Comparison of ENCODE assay signal across 12 cellular contexts in genomic region chr3:156665296-156665695, GRCh38. TPM values are rescaled to one million over a fixed set of nuclear protein-coding genes. Genes with fewer than 3 reads are reported as not detected.
A peak's percentile ranks its signal among the peaks of the same experiment; 100 is the strongest.
DNase-seq lines count a peak whose midpoint lies in the region; ATAC-seq and TF ChIP-seq lines count a peak whose summit lies in the region.
"Had no signal": no experiment of that assay in that cellular context is flagged by ENCODE, and none has a peak within 500 bp of the region (broad histone marks: within the 10 kb centered on the region; RNA-seq: fewer than 3 reads in every experiment).

No MANE protein-coding gene starts in this region.

- H3K36me3 ChIP-seq in KMS-11 (ENCODE audit: insufficient read depth) (no peaks in the 10 kb centered on the region), A673 (ENCODE audit: insufficient read depth, low read length, poor library complexity, severe bottlenecking) (no peaks in the 10 kb centered on the region)

- no peaks in the 10 kb centered on the region for H3K27me3 ChIP-seq in KMS-11 (ENCODE audit: insufficient read depth, low read depth)
- H3K27me3 ChIP-seq in A673 (replicated peaks; ENCODE audit: insufficient read depth, low read depth, low read length, poor library complexity), result no peaks in the 10 kb centered on the region

- H3K9me3 Mint-ChIP-seq in activated naive CD4-positive, alpha-beta T cell treated with anti-CD3 and anti-CD28 coated beads for 36 hours, result no peaks in the 10 kb centered on the region
- H3K9me3 Mint-ChIP-seq in activated naive CD4-positive, alpha-beta T cell treated with anti-CD3 and anti-CD28 coated beads, Interleukin-2, amount 50 U/mL, for 72 hours, result peaks cover 0 to 5% of the 10 kb centered on the region in 2 donors
- H3K9me3 Mint-ChIP-seq: activated T-cell treated with anti-CD3 and anti-CD28 coated beads, Interleukin-2, amount 50 U/mL, for 24 hours; stimulated activated naive B cell treated with anti-CD40 and anti-IgM and Interleukin-4, amounts not matched to agents 10 μg/mL and 1 μg/mL and 100 μg/mL, for 72 hours had no signal

- H3K4me1 Mint-ChIP-seq in activated naive CD4-positive, alpha-beta T cell treated with anti-CD3 and anti-CD28 coated beads for 36 hours (ENCODE audit: low read depth), result peaks cover 31% of the 10 kb centered on the region

- H3K9me3 ChIP-seq in A673 (ENCODE audit: low read depth, low read length, poor library complexity, severe bottlenecking), result no peaks in the 10 kb centered on the region

- POLR2A ChIA-PET in A673 (lab: Charles Lee; ENCODE audit: low non-redundant PET), result no interaction called here

- H3K27ac ChIP-seq in KMS-11 (peak overlapping the region; percentile 81), A673 (ENCODE audit: low read depth, low read length, poor library complexity, severe bottlenecking) (no peak overlapping the region)

- no peaks in the 10 kb centered on the region for H4K20me1 ChIP-seq in KMS-11 (ENCODE audit: insufficient read depth)

- peak overlapping the region; percentile 39; the same call in 1 of the 2 replicates for H3K9ac ChIP-seq in KMS-11

- BruUV-seq in A673 (replicated peaks; lab: Mats Ljungman, UMichigan), result no TSS peak

- no peak for ATAC-seq in activated naive CD4-positive, alpha-beta T cell treated with anti-CD3 and anti-CD28 coated beads, Interleukin-2, amount 50 U/mL, for 72 hours

- H3K36me3 Mint-ChIP-seq in activated naive CD4-positive, alpha-beta T cell treated with anti-CD3 and anti-CD28 coated beads for 36 hours (ENCODE audit: low read depth), result no peaks in the 10 kb centered on the region
- H3K36me3 Mint-ChIP-seq in activated naive CD4-positive, alpha-beta T cell treated with anti-CD3 and anti-CD28 coated beads, Interleukin-2, amount 50 U/mL, for 72 hours, result peaks cover 0 to 6% of the 10 kb centered on the region in 2 donors
- H3K36me3 Mint-ChIP-seq: stimulated activated naive B cell treated with anti-CD40 and anti-IgM and Interleukin-4, amounts not matched to agents 10 μg/mL and 1 μg/mL and 100 μg/mL, for 72 hours had no signal

- H3K4me1 ChIP-seq in KMS-11 (ENCODE audit: low read depth, poor library complexity, severe bottlenecking), result peaks cover 85% of the 10 kb centered on the region
- H3K4me1 ChIP-seq in A673 (ENCODE audit: insufficient read depth, low read length, poor library complexity, severe bottlenecking), result peaks cover 29% of the 10 kb centered on the region

- CTCF ChIA-PET in activated naive CD4-positive, alpha-beta T cell treated with anti-CD3 and anti-CD28 coated beads for 36 hours (lab: Charles Lee), result interaction anchor here (0.9 kb wide), 2 partner anchors 8 to 19 kb away, joined by 4 read pairs; no protein-coding TSS in a partner anchor
- CTCF ChIA-PET in A673 (lab: Charles Lee), result no interaction called here

- no peak overlapping the region for H2AFZ ChIP-seq in KMS-11 (ENCODE audit: low read depth)

- intact Hi-C loops in activated naive CD4-positive, alpha-beta T cell treated with anti-CD3 and anti-CD28 coated beads for 36 hours (cut with micrococcal nuclease), result loop anchor here (2.0 kb wide), 1 partner anchor 50 kb away; no protein-coding TSS in a partner anchor
- intact Hi-C loops in A673 (cut with micrococcal nuclease; ENCODE audit: unreplicated experiment), result no loop called here

- H3K4me2 ChIP-seq in KMS-11, result peak overlapping the region; percentile 93

- H3K79me2 ChIP-seq in KMS-11 (ENCODE audit: insufficient read depth, low read depth), result no peaks in the 10 kb centered on the region

- H3K4me3 ChIP-seq in KMS-11 (IDR thresholded peaks at IDR 0.05; ENCODE audit: insufficient read depth, low read depth, low read length) (no peak overlapping the region), A673 (ENCODE audit: low read depth, low read length, poor library complexity, severe bottlenecking) (no peak overlapping the region)

- H3K27ac Mint-ChIP-seq in activated naive CD4-positive, alpha-beta T cell treated with anti-CD3 and anti-CD28 coated beads for 36 hours, result peak overlapping the region; percentile 27
- no peak overlapping the region for H3K27ac Mint-ChIP-seq in activated naive CD4-positive, alpha-beta T cell treated with anti-CD3 and anti-CD28 coated beads, Interleukin-2, amount 50 U/mL, for 72 hours

- no peak for DNase-seq in activated naive CD4-positive, alpha-beta T cell treated with anti-CD3 and anti-CD28 coated beads for 36 hours
- DNase-seq in activated naive CD4-positive, alpha-beta T cell treated with anti-CD3 and anti-CD28 coated beads, Interleukin-2, amount 50 U/mL, for 72 hours (ENCODE audit: low spot score in 2 of 2), result no peak
- DNase-seq in dedifferentiated amniotic fluid mesenchymal stem cell (ENCODE audit: extremely low spot score) (peak; percentile 52), stromal cell of bone marrow (ENCODE audit: low read depth) (peak; percentile 85), A673 (ENCODE audit: low spot score) (no peak), NCI-H524 (lab: John Stamatoyannopoulos, UW) (no peak), RKO (ENCODE audit: low spot score) (no peak)
- DNase-seq: activated T-cell treated with anti-CD3 and anti-CD28 coated beads, Interleukin-2, amount 50 U/mL, for 24 hours; left cardiac atrium; NCI-H1436; stimulated activated naive B cell treated with anti-CD40 and anti-IgM and Interleukin-4, amounts not matched to agents 10 μg/mL and 1 μg/mL and 100 μg/mL, for 72 hours had no signal

- H3K4me3 Mint-ChIP-seq in activated naive CD4-positive, alpha-beta T cell treated with anti-CD3 and anti-CD28 coated beads for 36 hours, result no peak overlapping the region
- H3K4me3 Mint-ChIP-seq: activated T-cell treated with anti-CD3 and anti-CD28 coated beads, Interleukin-2, amount 50 U/mL, for 24 hours had no signal

- TF ChIP-seq CTCF in KMS-11 (conservative IDR thresholded peaks at IDR 0.05; ENCODE audit: low read depth, low read length), result no peak
- no peak for TF ChIP-seq CTCF in A673 (conservative IDR thresholded peaks at IDR 0.05; ENCODE audit: low read depth, low read length)

- H3K27me3 Mint-ChIP-seq in activated naive CD4-positive, alpha-beta T cell treated with anti-CD3 and anti-CD28 coated beads for 36 hours (ENCODE audit: low read depth), result no peaks in the 10 kb centered on the region
- H3K27me3 Mint-ChIP-seq: activated T-cell treated with anti-CD3 and anti-CD28 coated beads, Interleukin-2, amount 50 U/mL, for 24 hours; stimulated activated naive B cell treated with anti-CD40 and anti-IgM and Interleukin-4, amounts not matched to agents 10 μg/mL and 1 μg/mL and 100 μg/mL, for 72 hours had no signal

RNA-seq across cellular contexts. Expression of gene TIPARP, which starts 9.1 kb away (rescaled TPM):
- 10 to 100 TPM; 15.7 to 17.1 TPM for total RNA-seq in activated naive CD4-positive, alpha-beta T cell treated with anti-CD3 and anti-CD28 coated beads for 36 hours
- 100 to 1,000 TPM in 1 of 2 donors, 10 to 100 TPM in 1; 27.0 to 111 TPM for total RNA-seq in activated naive CD4-positive, alpha-beta T cell treated with anti-CD3 and anti-CD28 coated beads, Interleukin-2, amount 50 U/mL, for 72 hours
- total RNA-seq in A673 (2021), result 116 TPM in 2 replicates

Comparison
In these comparisons a context has a peak if more than half of its experiments do, and no peak if none do; other contexts are left out.
1. DNase-seq: peak in dedifferentiated amniotic fluid mesenchymal stem cell (single experiment) and stromal cell of bone marrow (single experiment); none in activated naive CD4-positive, alpha-beta T cell treated with anti-CD3 and anti-CD28 coated beads for 36 hours (single experiment), activated naive CD4-positive, alpha-beta T cell treated with anti-CD3 and anti-CD28 coated beads, Interleukin-2, amount 50 U/mL, for 72 hours (0 of 2), A673 (single experiment), NCI-H524 (0 of 2) and RKO (single experiment).